ENCODE assay signal across 1 cellular context in genomic region chr2:135530313-135531230, GRCh38.
TF ChIP-seq lines count a peak whose summit lies in the region.

Gene ZRANB3 (minus strand): TSS chr2:135531218.

TF ChIP-seq in HepG2, 621 proteins besides CTCF, POLR2A, EP300 and RAD21 (continued from another document and continues in another):
- TF ChIP-seq ZBTB4 (CRISPR knock-in tag; IDR thresholded peaks at IDR 0.05; ENCODE audit: borderline replicate concordance) (no peak), ZNF251 (CRISPR knock-in tag; IDR thresholded peaks at IDR 0.05) (no peak), CHD4 (IDR thresholded peaks at IDR 0.05; ENCODE audit: borderline replicate concordance, low read length) (peak; percentile 49; the same call in 1 of the 2 replicates), NR2F6 (IDR thresholded peaks at IDR 0.05) (no peak), NR2F6 (CRISPR knock-in tag; IDR thresholded peaks at IDR 0.05) (0 out of 2 replicates have a peak, but pooled peaks have one; percentile 19), ELF4 (CRISPR knock-in tag; IDR thresholded peaks at IDR 0.05; ENCODE audit: borderline replicate concordance) (no peak), MAF1 (CRISPR knock-in tag; IDR thresholded peaks at IDR 0.05; ENCODE audit: borderline replicate concordance) (no peak), ZNF704 (CRISPR knock-in tag; IDR thresholded peaks at IDR 0.05; ENCODE audit: borderline replicate concordance) (no peak; the same call in 1 of the 2 replicates), ZFP37 (CRISPR knock-in tag; IDR thresholded peaks at IDR 0.05; ENCODE audit: borderline replicate concordance) (no peak), ZNF275 (CRISPR knock-in tag; IDR thresholded peaks at IDR 0.05; ENCODE audit: borderline replicate concordance) (0 out of 2 replicates have a peak, but pooled peaks have one; percentile 31), SMAD3 (CRISPR knock-in tag; IDR thresholded peaks at IDR 0.05) (peak; percentile 82; the same call in 1 of the 2 replicates), KDM1A (CRISPR knock-in tag; IDR thresholded peaks at IDR 0.05) (no peak), NFE2L1 (CRISPR knock-in tag; IDR thresholded peaks at IDR 0.05; ENCODE audit: borderline replicate concordance) (no peak), NCOA2 (CRISPR knock-in tag; IDR thresholded peaks at IDR 0.05) (peak; percentile 9; the same call in 1 of the 2 replicates), CBFB (CRISPR knock-in tag; IDR thresholded peaks at IDR 0.05) (peak; percentile 28; the same call in 1 of the 2 replicates), CBX2 (IDR thresholded peaks at IDR 0.05; ENCODE audit: low read depth, low read length) (no peak), CBX2 (CRISPR knock-in tag; IDR thresholded peaks at IDR 0.05; ENCODE audit: low read depth) (no peak), HOMEZ (CRISPR knock-in tag; IDR thresholded peaks at IDR 0.05; ENCODE audit: low read depth) (0 out of 2 replicates have a peak, but pooled peaks have one; percentile 40), ZNF207 (IDR thresholded peaks at IDR 0.05; ENCODE audit: borderline replicate concordance) (no peak), ZNF550 (CRISPR knock-in tag; IDR thresholded peaks at IDR 0.05; ENCODE audit: borderline replicate concordance) (no peak), ZFP62 (CRISPR knock-in tag; IDR thresholded peaks at IDR 0.05) (no peak), ZNF484 (CRISPR knock-in tag; IDR thresholded peaks at IDR 0.05; ENCODE audit: borderline replicate concordance, low read depth) (no peak), SP4 (CRISPR knock-in tag; IDR thresholded peaks at IDR 0.05) (no peak), MIER2 (CRISPR knock-in tag; IDR thresholded peaks at IDR 0.05) (no peak), ZBTB33 (CRISPR knock-in tag; IDR thresholded peaks at IDR 0.05) (peak; percentile 31; the same call in 1 of the 2 replicates), POLR2AphosphoS2 (IDR thresholded peaks at IDR 0.05; ENCODE audit: low read depth, low read length) (no peak), ZC3H4 (CRISPR knock-in tag; IDR thresholded peaks at IDR 0.05; ENCODE audit: borderline replicate concordance) (no peak), ZNF780A (CRISPR knock-in tag; IDR thresholded peaks at IDR 0.05) (no peak), RBM39 (IDR thresholded peaks at IDR 0.05; ENCODE audit: low read depth, low read length, poor library complexity, severe bottlenecking) (no peak), KIAA2018 (CRISPR knock-in tag; IDR thresholded peaks at IDR 0.05; ENCODE audit: borderline replicate concordance) (no peak), ZBTB37 (CRISPR knock-in tag; IDR thresholded peaks at IDR 0.05) (no peak), BORCS8-MEF2B (CRISPR knock-in tag; IDR thresholded peaks at IDR 0.05) (peak; percentile 48; the same call in 1 of the 2 replicates), ZNF225 (CRISPR knock-in tag; IDR thresholded peaks at IDR 0.05) (no peak), MTERF4 (CRISPR knock-in tag; IDR thresholded peaks at IDR 0.05) (no peak), GRHL1 (CRISPR knock-in tag; conservative IDR thresholded peaks at IDR 0.05) (no peak), ZMYM4 (CRISPR knock-in tag; IDR thresholded peaks at IDR 0.05) (peak; percentile 12), ZNF441 (CRISPR knock-in tag; IDR thresholded peaks at IDR 0.05; ENCODE audit: borderline replicate concordance) (no peak), PAWR (CRISPR knock-in tag; IDR thresholded peaks at IDR 0.05; ENCODE audit: borderline replicate concordance) (no peak), ZNF562 (CRISPR knock-in tag; IDR thresholded peaks at IDR 0.05; ENCODE audit: borderline replicate concordance) (0 out of 2 replicates have a peak, but pooled peaks have one; percentile 23)
